ENCODE assay signal across 18 cellular contexts in genomic region chr3:161540594-161540993, GRCh38. TPM values are rescaled to one million over a fixed set of nuclear protein-coding genes. Genes with fewer than 3 reads are reported as not detected.
DNase-seq lines count a peak whose midpoint lies in the region; ATAC-seq and TF ChIP-seq lines count a peak whose summit lies in the region.
"Had no signal": no experiment of that assay in that cellular context is flagged by ENCODE, and none has a peak within 500 bp of the region (broad histone marks: within the 10 kb centered on the region; RNA-seq: fewer than 3 reads in every experiment).

No MANE protein-coding gene starts in this region.

- BruUV-seq in PC-9 (replicated peaks; lab: Mats Ljungman, UMichigan): no TSS peak

- DNase-seq in stimulated activated CD4-positive, alpha-beta T cell treated with anti-CD3 and anti-CD28 coated beads, Interleukin-4, amount 100 ng/mL, for 1 hour: no peak
- DNase-seq in osteoblast (ENCODE audit: insufficient read length, low spot score, missing footprints): no peak
- DNase-seq in PC-9: no peak
- no peak for DNase-seq in vagina (ENCODE audit: extremely low spot score in 2 of 2)
- DNase-seq: activated T-cell treated with anti-CD3 and anti-CD28 coated beads, Interleukin-2, amount 50 U/mL, for 1 hour; AML-193; left colon; naive thymus-derived CD8-positive, alpha-beta T cell; stimulated activated CD4-positive, alpha-beta T cell treated with anti-CD3 and anti-CD28 coated beads, Interleukin-4, amount 100 ng/mL, for 4 hours; stimulated activated naive CD4-positive, alpha-beta T cell had no signal

- H3K4me3 ChIP-seq in Loucy (ENCODE audit: low read length, poor library complexity, severe bottlenecking) (no peak overlapping the region), osteoblast (ENCODE audit: insufficient read depth, low read length) (no peak overlapping the region), PC-9 (no peak overlapping the region), vagina (no peak overlapping the region)
- H3K4me3 ChIP-seq: HAP-1, right atrium auricular region had no signal

- H4K20me1 ChIP-seq in Loucy (ENCODE audit: insufficient read depth, low read length, poor library complexity, severe bottlenecking) (no peaks in the 10 kb centered on the region), osteoblast (ENCODE audit: insufficient read depth, low read length) (no peaks in the 10 kb centered on the region), PC-9 (ENCODE audit: insufficient read depth) (no peaks in the 10 kb centered on the region)

- H3K4me1 ChIP-seq in Loucy (ENCODE audit: insufficient read depth, low read length, poor library complexity, severe bottlenecking) (no peaks in the 10 kb centered on the region), osteoblast (ENCODE audit: insufficient read depth, low read length) (no peaks in the 10 kb centered on the region), PC-9 (replicated peaks; ENCODE audit: insufficient read depth) (no peaks in the 10 kb centered on the region), vagina (no peaks in the 10 kb centered on the region)
- H3K4me1 ChIP-seq: HAP-1, right atrium auricular region had no signal

- no peak for TF ChIP-seq POLR2A in vagina (IDR thresholded peaks at IDR 0.05)

- no peak overlapping the region for H3K9ac ChIP-seq in Loucy (ENCODE audit: low read depth, low read length, poor library complexity, severe bottlenecking)

- no peak overlapping the region for H3K27ac ChIP-seq in osteoblast (ENCODE audit: low read depth, low read length)
- no peak overlapping the region for H3K27ac ChIP-seq in PC-9
- no peak overlapping the region for H3K27ac ChIP-seq in vagina
- H3K27ac ChIP-seq: right atrium auricular region had no signal

- H3K79me2 ChIP-seq in Loucy (ENCODE audit: insufficient read depth, low read length): no peaks in the 10 kb centered on the region
- H3K79me2 ChIP-seq in osteoblast (ENCODE audit: insufficient read depth, low read length): no peaks in the 10 kb centered on the region
- H3K79me2 ChIP-seq in PC-9 (ENCODE audit: low read depth): no peaks in the 10 kb centered on the region

- H3F3A ChIP-seq in Loucy (ENCODE audit: low read depth): no peaks in the 10 kb centered on the region
- H3F3A ChIP-seq in PC-9 (ENCODE audit: insufficient read depth, low read depth): no peaks in the 10 kb centered on the region

- H2AFZ ChIP-seq in Loucy (ENCODE audit: low read length) (peak overlapping the region; percentile 80), osteoblast (ENCODE audit: low read length) (no peak overlapping the region), PC-9 (no peak overlapping the region)

- POLR2A ChIA-PET in PC-9 (lab: Charles Lee; ENCODE audit: unreplicated experiment): no interaction called here

- TF ChIP-seq CTCF in Loucy (conservative IDR thresholded peaks at IDR 0.05; ENCODE audit: low read length): no peak
- no peak for TF ChIP-seq CTCF in osteoblast (IDR thresholded peaks at IDR 0.05; ENCODE audit: extremely low read depth, low read depth, low read length)
- TF ChIP-seq CTCF in PC-9 (conservative IDR thresholded peaks at IDR 0.05): no peak
- TF ChIP-seq CTCF in vagina (IDR thresholded peaks at IDR 0.05): no peak

- CTCF ChIA-PET in PC-9 (lab: Charles Lee): interaction anchor here (0.6 kb wide), 1 partner anchor 293 kb away, joined by 3 read pairs; no protein-coding TSS in a partner anchor

- no peaks in the 10 kb centered on the region for H3K36me3 ChIP-seq in Loucy (ENCODE audit: insufficient read depth, low read length)
- H3K36me3 ChIP-seq in osteoblast (ENCODE audit: insufficient read depth, low read length): no peaks in the 10 kb centered on the region
- H3K36me3 ChIP-seq in PC-9 (ENCODE audit: low read depth): no peaks in the 10 kb centered on the region
- H3K36me3 ChIP-seq in vagina: no peaks in the 10 kb centered on the region
- H3K36me3 ChIP-seq: HAP-1, right atrium auricular region had no signal

- peak overlapping the region; percentile 20 for H3K4me2 ChIP-seq in Loucy (ENCODE audit: low read depth, low read length, poor library complexity, severe bottlenecking)
- no peak overlapping the region for H3K4me2 ChIP-seq in osteoblast (ENCODE audit: insufficient read depth, low read length)
- H3K4me2 ChIP-seq in PC-9: no peak overlapping the region

- H3K9me2 ChIP-seq in Loucy (replicated peaks; ENCODE audit: low read depth, low read length) (no peaks in the 10 kb centered on the region), PC-9 (ENCODE audit: insufficient read depth) (no peaks in the 10 kb centered on the region)

- H3K27me3 ChIP-seq in Loucy (ENCODE audit: insufficient read depth, low read length, poor library complexity, severe bottlenecking) (no peaks in the 10 kb centered on the region), osteoblast (ENCODE audit: insufficient read depth, low read length) (no peaks in the 10 kb centered on the region), PC-9 (ENCODE audit: insufficient read depth, low read depth) (no peaks in the 10 kb centered on the region), vagina (no peaks in the 10 kb centered on the region)
- H3K27me3 ChIP-seq: right atrium auricular region had no signal

- ATAC-seq in GM18520 (IDR thresholded peaks at IDR 0.05; ENCODE audit: unreplicated experiment) (peak; percentile 72), GM19468 (IDR thresholded peaks at IDR 0.05; ENCODE audit: extremely low read depth, unreplicated experiment) (peak; percentile 57), HG02938 (IDR thresholded peaks at IDR 0.05; ENCODE audit: unreplicated experiment) (peak; percentile 73)
- ATAC-seq: activated CD4-positive, CD25-positive, alpha-beta regulatory T cell treated with anti-CD3 and anti-CD28 coated beads, Interleukin-2, amount 50 U/mL, for 24 hours; left colon; naive thymus-derived CD8-positive, alpha-beta T cell had no signal

- intact Hi-C loops in PC-9 (cut with micrococcal nuclease; ENCODE audit: unreplicated experiment) (no loop called here), vagina (cut with DNase I) (loop anchor here (5.0 kb wide), 1 partner anchor 492 kb away; no protein-coding TSS in a partner anchor)

- peaks cover 3% of the 10 kb centered on the region; the same call in 1 of the 2 replicates for H3K9me3 ChIP-seq in Loucy (ENCODE audit: insufficient read depth, low read depth, low read length)
- H3K9me3 ChIP-seq in osteoblast (ENCODE audit: low read depth, low read length): no peaks in the 10 kb centered on the region
- H3K9me3 ChIP-seq in PC-9 (ENCODE audit: insufficient read depth, low read depth): no peaks in the 10 kb centered on the region
- no peaks in the 10 kb centered on the region for H3K9me3 ChIP-seq in vagina
- H3K9me3 ChIP-seq: HAP-1, right atrium auricular region had no signal

RNA-seq across cellular contexts. Expression of gene OTOL1, which starts 44.0 kb away (rescaled TPM):
- total RNA-seq in osteoblast (not detected in 2 replicates), PC-9 (2021) (not detected in 2 replicates), vagina (not detected)
- total RNA-seq: epithelial cell of proximal tubule; left colon; naive thymus-derived CD8-positive, alpha-beta T cell; right atrium auricular region had no signal
